In the genomic region with DNA sequence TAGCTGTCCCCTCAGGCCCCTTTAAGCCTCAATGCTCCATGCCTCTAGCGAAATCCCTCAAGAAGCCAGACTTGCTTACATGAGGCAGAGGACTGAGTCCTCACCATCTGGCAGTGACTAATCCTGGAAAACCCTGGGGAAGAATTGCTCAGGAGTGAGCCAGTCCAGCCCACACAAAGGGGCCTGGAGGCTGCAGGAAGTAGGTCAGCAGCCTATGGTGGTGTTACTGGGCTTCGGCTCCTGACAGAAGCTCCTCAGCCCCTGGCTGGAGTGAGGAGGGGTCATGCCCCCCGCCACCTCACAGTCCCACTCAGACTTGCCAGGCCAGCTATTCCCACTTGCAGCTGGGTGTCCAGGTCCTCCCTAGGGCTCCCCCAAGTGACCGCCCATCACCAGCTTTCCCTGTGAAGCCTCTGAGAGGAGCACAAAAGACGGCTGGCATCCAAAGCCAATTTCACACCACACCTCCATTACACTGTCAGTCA, we compare ENCODE assay signal across 1 cellular context.
TF ChIP-seq lines count a peak whose summit lies in the region.

No MANE protein-coding gene starts in this region.

TF ChIP-seq in GM23338, 12 proteins besides CTCF, POLR2A, EP300 and RAD21 (continued from another document):
- TF ChIP-seq, protein P1, sequence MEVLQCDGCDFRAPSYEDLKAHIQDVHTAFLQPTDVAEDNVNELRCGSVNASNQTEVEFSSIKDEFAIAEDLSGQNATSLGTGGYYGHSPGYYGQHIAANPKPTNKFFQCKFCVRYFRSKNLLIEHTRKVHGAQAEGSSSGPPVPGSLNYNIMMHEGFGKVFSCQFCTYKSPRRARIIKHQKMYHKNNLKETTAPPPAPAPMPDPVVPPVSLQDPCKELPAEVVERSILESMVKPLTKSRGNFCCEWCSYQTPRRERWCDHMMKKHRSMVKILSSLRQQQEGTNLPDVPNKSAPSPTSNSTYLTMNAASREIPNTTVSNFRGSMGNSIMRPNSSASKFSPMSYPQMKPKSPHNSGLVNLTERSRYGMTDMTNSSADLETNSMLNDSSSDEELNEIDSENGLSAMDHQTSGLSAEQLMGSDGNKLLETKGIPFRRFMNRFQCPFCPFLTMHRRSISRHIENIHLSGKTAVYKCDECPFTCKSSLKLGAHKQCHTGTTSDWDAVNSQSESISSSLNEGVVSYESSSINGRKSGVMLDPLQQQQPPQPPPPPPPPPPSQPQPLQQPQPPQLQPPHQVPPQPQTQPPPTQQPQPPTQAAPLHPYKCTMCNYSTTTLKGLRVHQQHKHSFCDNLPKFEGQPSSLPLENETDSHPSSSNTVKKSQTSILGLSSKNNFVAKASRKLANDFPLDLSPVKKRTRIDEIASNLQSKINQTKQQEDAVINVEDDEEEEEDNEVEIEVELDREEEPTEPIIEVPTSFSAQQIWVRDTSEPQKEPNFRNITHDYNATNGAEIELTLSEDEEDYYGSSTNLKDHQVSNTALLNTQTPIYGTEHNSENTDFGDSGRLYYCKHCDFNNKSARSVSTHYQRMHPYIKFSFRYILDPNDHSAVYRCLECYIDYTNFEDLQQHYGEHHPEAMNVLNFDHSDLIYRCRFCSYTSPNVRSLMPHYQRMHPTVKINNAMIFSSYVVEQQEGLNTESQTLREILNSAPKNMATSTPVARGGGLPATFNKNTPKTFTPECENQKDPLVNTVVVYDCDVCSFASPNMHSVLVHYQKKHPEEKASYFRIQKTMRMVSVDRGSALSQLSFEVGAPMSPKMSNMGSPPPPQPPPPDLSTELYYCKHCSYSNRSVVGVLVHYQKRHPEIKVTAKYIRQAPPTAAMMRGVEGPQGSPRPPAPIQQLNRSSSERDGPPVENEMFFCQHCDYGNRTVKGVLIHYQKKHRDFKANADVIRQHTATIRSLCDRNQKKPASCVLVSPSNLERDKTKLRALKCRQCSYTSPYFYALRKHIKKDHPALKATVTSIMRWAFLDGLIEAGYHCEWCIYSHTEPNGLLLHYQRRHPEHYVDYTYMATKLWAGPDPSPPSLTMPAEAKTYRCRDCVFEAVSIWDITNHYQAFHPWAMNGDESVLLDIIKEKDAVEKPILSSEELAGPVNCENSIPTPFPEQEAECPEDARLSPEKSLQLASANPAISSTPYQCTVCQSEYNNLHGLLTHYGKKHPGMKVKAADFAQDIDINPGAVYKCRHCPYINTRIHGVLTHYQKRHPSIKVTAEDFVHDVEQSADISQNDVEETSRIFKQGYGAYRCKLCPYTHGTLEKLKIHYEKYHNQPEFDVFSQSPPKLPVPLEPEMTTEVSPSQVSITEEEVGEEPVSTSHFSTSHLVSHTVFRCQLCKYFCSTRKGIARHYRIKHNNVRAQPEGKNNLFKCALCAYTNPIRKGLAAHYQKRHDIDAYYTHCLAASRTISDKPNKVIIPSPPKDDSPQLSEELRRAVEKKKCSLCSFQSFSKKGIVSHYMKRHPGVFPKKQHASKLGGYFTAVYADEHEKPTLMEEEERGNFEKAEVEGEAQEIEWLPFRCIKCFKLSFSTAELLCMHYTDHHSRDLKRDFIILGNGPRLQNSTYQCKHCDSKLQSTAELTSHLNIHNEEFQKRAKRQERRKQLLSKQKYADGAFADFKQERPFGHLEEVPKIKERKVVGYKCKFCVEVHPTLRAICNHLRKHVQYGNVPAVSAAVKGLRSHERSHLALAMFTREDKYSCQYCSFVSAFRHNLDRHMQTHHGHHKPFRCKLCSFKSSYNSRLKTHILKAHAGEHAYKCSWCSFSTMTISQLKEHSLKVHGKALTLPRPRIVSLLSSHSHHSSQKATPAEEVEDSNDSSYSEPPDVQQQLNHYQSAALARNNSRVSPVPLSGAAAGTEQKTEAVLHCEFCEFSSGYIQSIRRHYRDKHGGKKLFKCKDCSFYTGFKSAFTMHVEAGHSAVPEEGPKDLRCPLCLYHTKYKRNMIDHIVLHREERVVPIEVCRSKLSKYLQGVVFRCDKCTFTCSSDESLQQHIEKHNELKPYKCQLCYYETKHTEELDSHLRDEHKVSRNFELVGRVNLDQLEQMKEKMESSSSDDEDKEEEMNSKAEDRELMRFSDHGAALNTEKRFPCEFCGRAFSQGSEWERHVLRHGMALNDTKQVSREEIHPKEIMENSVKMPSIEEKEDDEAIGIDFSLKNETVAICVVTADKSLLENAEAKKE (CRISPR knock-in tag; IDR thresholded peaks at IDR 0.05), result no peak
- no peak for TF ChIP-seq EZH2 (IDR thresholded peaks at IDR 0.05; ENCODE audit: low read depth, unreplicated experiment)
- no peak for TF ChIP-seq POLR2AphosphoS5 (IDR thresholded peaks at IDR 0.05; ENCODE audit: low read depth)
- TF ChIP-seq EZH2phosphoT487 (IDR thresholded peaks at IDR 0.05; ENCODE audit: unreplicated experiment), result no peak
